ENCODE assay signal across 23 cellular contexts in genomic region chr1:5222626-5223025, GRCh38.
"Had no signal": no experiment of that assay in that cellular context is flagged by ENCODE, and none has a peak within 500 bp of the region (broad histone marks: within the 10 kb centered on the region; RNA-seq: fewer than 3 reads in every experiment).

No MANE protein-coding gene starts in this region.

- H3K4me1 ChIP-seq: Peyer's patch, SJSA1 had no signal

- ATAC-seq: K562 had no signal

- DNase-seq: MV-4-11, NCI-H1092, NCI-H1105 treated with DMSO at 0.1 percent for 48 hours, NCI-H1417 treated with DMSO at 0.1 percent for 48 hours, NCI-H146, NCI-H1694 treated with DMSO at 0.1 percent for 48 hours, NCI-H1930, NCI-H2081, NCI-H2107, NCI-H2227 treated with DMSO at 0.1 percent for 48 hours, NCI-H524, NCI-H526 treated with DMSO at 0.1 percent for 48 hours, NCI-H748 treated with DMSO at 0.1 percent for 48 hours, OCI-M1, PC-9, Peyer's patch, Right ventricle myocardium superior, SIG-M5 had no signal

- H3K27me3 ChIP-seq: Peyer's patch, SJSA1 had no signal

- H3K27ac ChIP-seq: HL-60, KMS-11, PC-9, Peyer's patch, SJSA1, SK-N-MC had no signal

- H3K9me3 ChIP-seq: Peyer's patch had no signal

- H3K36me3 ChIP-seq: Peyer's patch, SJSA1 had no signal

- H3K4me3 ChIP-seq: K562, PC-9, Peyer's patch, SJSA1, SK-N-MC had no signal
